In the genomic region with DNA sequence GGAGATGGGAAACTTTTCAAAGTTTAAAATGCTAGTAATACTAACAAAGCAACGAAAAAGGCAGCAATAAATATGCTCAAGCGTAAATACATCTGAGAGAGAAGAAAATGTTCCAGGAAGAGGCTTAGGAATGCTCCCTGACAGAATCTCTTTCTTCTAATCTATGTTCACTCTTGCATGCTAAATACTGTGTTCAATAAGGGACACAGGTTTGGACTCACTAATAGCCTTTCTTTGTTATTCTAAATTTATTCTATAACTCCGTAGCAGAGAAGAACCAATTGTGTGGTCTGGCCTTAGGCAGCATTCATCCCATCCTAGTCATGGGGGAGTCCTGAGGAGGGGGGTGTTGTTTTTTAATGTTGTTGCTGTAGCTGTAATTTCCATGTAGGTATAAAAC, we compare ENCODE assay signal across 17 cellular contexts.
DNase-seq lines count a peak whose midpoint lies in the region; ATAC-seq and TF ChIP-seq lines count a peak whose summit lies in the region.
"Had no signal": no experiment of that assay in that cellular context is flagged by ENCODE, and none has a peak within 500 bp of the region (broad histone marks: within the 10 kb centered on the region; RNA-seq: fewer than 3 reads in every experiment).

No MANE protein-coding gene starts in this region.

- DNase-seq in adipocyte (ENCODE audit: low read depth) = no peak
- peak; percentile 29 for DNase-seq in globus pallidus (ENCODE audit: low spot score)
- no peak for DNase-seq in neural crest cell (ENCODE audit: low read depth, low spot score)
- DNase-seq in sigmoid colon = no peak
- DNase-seq in Kasumi-1 (lab: John Stamatoyannopoulos, UW) = no peak
- DNase-seq in activated CD4-positive, CD25-positive, alpha-beta regulatory T cell (lab: John Stamatoyannopoulos, UW) = no peak
- DNase-seq in posterior vena cava (ENCODE audit: low spot score) = no peak
- DNase-seq: CD4-positive, alpha-beta memory T cell; GF-D8; GM23248; KG1; NCI-H1092; NCI-H2227 treated with DMSO at 0.1 percent for 48 hours; NCI-H69 had no signal

- no peak for ATAC-seq in GM19397 (IDR thresholded peaks at IDR 0.05; ENCODE audit: unreplicated experiment)
- ATAC-seq: Right ventricle myocardium inferior had no signal

- TF ChIP-seq CTCF in neural crest cell (conservative IDR thresholded peaks at IDR 0.05) = no peak
- TF ChIP-seq CTCF in sigmoid colon (IDR thresholded peaks at IDR 0.05) = no peak

- peak overlapping the region in 3 of 4 donors; percentile 13 to 50 (median 19) for H3K27ac ChIP-seq in sigmoid colon
- H3K27ac ChIP-seq: GM23248 had no signal

- H3K9me3 ChIP-seq in adipocyte (ENCODE audit: control insufficient read depth, low read length) (no peaks in the 10 kb centered on the region), sigmoid colon (no peaks in the 10 kb centered on the region)

- no peaks in the 10 kb centered on the region for H3K9me3 Mint-ChIP-seq in neural crest cell

- H3K36me3 Mint-ChIP-seq in neural crest cell (ENCODE audit: low read depth) = no peaks in the 10 kb centered on the region
- H3K36me3 Mint-ChIP-seq: CD4-positive, alpha-beta memory T cell had no signal

- TF ChIP-seq POLR2A in sigmoid colon (IDR thresholded peaks at IDR 0.05) = no peak

- peaks cover 13% of the 10 kb centered on the region for H3K4me1 Mint-ChIP-seq in neural crest cell
- H3K4me1 Mint-ChIP-seq: B cell; CD4-positive, alpha-beta memory T cell had no signal

- H3K36me3 ChIP-seq in adipocyte (ENCODE audit: control insufficient read depth, insufficient read depth, low read length, severe bottlenecking) (no peaks in the 10 kb centered on the region), sigmoid colon (no peaks in the 10 kb centered on the region)

- H3K4me3 ChIP-seq in adipocyte (ENCODE audit: low read length) (no peak overlapping the region), sigmoid colon (no peak overlapping the region)
- H3K4me3 ChIP-seq: GM23248 had no signal

- H3K9ac ChIP-seq in adipocyte (ENCODE audit: low read length) = peak overlapping the region; percentile 5
- H3K9ac ChIP-seq: GM23248 had no signal

- no peaks in the 10 kb centered on the region for H3K27me3 Mint-ChIP-seq in neural crest cell (ENCODE audit: low read depth)
- H3K27me3 Mint-ChIP-seq: B cell; CD4-positive, alpha-beta memory T cell had no signal

- no peaks in the 10 kb centered on the region for H3K27me3 ChIP-seq in adipocyte (replicated peaks; ENCODE audit: control insufficient read depth, insufficient read depth, low read length)
- no peaks in the 10 kb centered on the region for H3K27me3 ChIP-seq in sigmoid colon

- intact Hi-C loops in sigmoid colon (cut with DNase I) = no loop called here
- intact Hi-C loops in posterior vena cava (cut with DNase I) = no loop called here

- TF ChIP-seq EP300 in sigmoid colon (IDR thresholded peaks at IDR 0.05) = no peak

- 69 to 77% methylated on average over 3 of the region's 3 CpGs for WGBS in sigmoid colon, 2 donors

- H3K4me1 ChIP-seq in adipocyte (ENCODE audit: control insufficient read depth, insufficient read depth, low read length) (peaks cover 34% of the 10 kb centered on the region), sigmoid colon (peaks cover 0 to 22% (median 12%) of the 10 kb centered on the region in 4 donors)

- peak overlapping the region; percentile 40 for H3K27ac Mint-ChIP-seq in neural crest cell (ENCODE audit: unreplicated experiment)
- H3K27ac Mint-ChIP-seq: B cell; CD4-positive, alpha-beta memory T cell had no signal

- H3K4me3 Mint-ChIP-seq in neural crest cell = no peak overlapping the region
- H3K4me3 Mint-ChIP-seq: B cell; CD4-positive, alpha-beta memory T cell had no signal
